ENCODE assay signal across 20 cellular contexts in the genomic region with DNA sequence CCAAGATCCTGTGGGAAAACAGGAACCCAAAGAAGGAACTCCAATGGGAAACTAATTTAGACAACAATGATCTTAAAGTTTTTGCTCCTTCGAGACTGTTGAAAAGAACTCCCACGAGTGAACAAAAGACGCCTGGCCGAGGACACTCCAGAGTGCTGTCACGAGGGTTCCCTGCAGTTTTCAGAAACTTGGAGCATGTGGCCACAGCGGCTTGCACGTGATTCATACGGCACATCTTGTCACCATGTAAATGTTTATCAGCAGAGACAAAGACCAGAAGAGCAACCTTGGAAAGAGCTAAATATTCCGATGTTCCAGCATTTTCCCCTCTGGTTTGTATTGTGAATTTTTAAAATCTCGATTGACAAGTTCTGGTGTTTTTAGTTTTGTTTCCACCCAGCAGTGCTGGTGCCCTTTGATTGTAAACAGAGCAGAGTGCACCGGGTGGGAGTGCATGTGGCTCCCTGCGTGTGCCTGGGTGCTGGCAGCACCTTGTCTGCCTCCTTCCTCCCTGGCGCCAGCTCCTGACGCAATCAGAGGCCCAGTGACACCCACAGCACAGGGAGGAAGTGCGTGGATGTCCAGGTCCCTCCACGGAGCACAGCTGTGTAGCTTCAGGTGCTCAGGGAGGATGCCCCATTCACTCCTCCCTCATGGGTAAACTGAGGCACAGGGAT. TPM values are rescaled to one million over a fixed set of nuclear protein-coding genes. Genes with fewer than 3 reads are reported as not detected.
"Had no signal": no experiment of that assay in that cellular context is flagged by ENCODE, and none has a peak within 500 bp of the region (broad histone marks: within the 10 kb centered on the region; RNA-seq: fewer than 3 reads in every experiment).

No MANE protein-coding gene starts in this region.

- H3K9me3 ChIP-seq: body of pancreas, tibial artery, vagina had no signal

- H3K36me3 ChIP-seq: tibial artery, vagina had no signal

- H3K4me3 ChIP-seq: body of pancreas, dorsolateral prefrontal cortex, tibial artery, vagina had no signal

- H3K27ac Mint-ChIP-seq: activated CD4-positive, alpha-beta memory T cell treated with anti-CD3 and anti-CD28 coated beads, Interleukin-2, amount 10 ng/mL, durations not matched to agents 7 days and 5 days; activated CD8-positive, alpha-beta memory T cell treated with anti-CD3 and anti-CD28 coated beads, Interleukin-2, amount 10 ng/mL, durations not matched to agents 7 days and 5 days; activated naive CD4-positive, alpha-beta T cell treated with anti-CD3 and anti-CD28 coated beads for 36 hours; nephron progenitor cell; progenitor cell of endocrine pancreas; T-helper 2 cell treated with Interferon-gamma antibody and Interleukin-4, amounts not matched to agents 5 μg/mL and 100 μg/mL, for 36 hours had no signal

- DNase-seq: activated CD4-positive, alpha-beta memory T cell treated with anti-CD3 and anti-CD28 coated beads, Interleukin-2, amount 10 ng/mL, durations not matched to agents 7 days and 5 days; activated CD8-positive, alpha-beta memory T cell treated with anti-CD3 and anti-CD28 coated beads, Interleukin-2, amount 10 ng/mL, durations not matched to agents 7 days and 5 days; activated naive CD4-positive, alpha-beta T cell treated with anti-CD3 and anti-CD28 coated beads for 36 hours; body of pancreas; foreskin keratinocyte; islet precursor cell; mammary epithelial cell; midbrain; nephron progenitor cell; stimulated activated CD8-positive, alpha-beta memory T cell treated with anti-CD3 and anti-CD28 coated beads, Interleukin-4, amount 100 ng/mL, for 48 hours; stimulated activated naive CD4-positive, alpha-beta T cell treated with Interleukin-2 at 50 U/mL for 16 hours; substantia nigra had no signal

- H3K27me3 Mint-ChIP-seq: progenitor cell of endocrine pancreas had no signal

- ATAC-seq: activated CD8-positive, alpha-beta memory T cell treated with anti-CD3 and anti-CD28 coated beads, Interleukin-2, amount 10 ng/mL, durations not matched to agents 7 days and 5 days; body of pancreas; foreskin keratinocyte; left colon had no signal

- H3K36me3 Mint-ChIP-seq: activated CD8-positive, alpha-beta memory T cell treated with anti-CD3 and anti-CD28 coated beads, Interleukin-2, amount 10 ng/mL, durations not matched to agents 7 days and 5 days had no signal

- H3K4me1 ChIP-seq: foreskin keratinocyte, tibial artery, vagina had no signal

- H3K4me3 Mint-ChIP-seq: activated CD4-positive, alpha-beta memory T cell treated with anti-CD3 and anti-CD28 coated beads, Interleukin-2, amount 10 ng/mL, durations not matched to agents 7 days and 5 days; activated CD8-positive, alpha-beta memory T cell treated with anti-CD3 and anti-CD28 coated beads, Interleukin-2, amount 10 ng/mL, durations not matched to agents 7 days and 5 days; activated naive CD4-positive, alpha-beta T cell treated with anti-CD3 and anti-CD28 coated beads for 36 hours; nephron progenitor cell; T-helper 2 cell treated with Interferon-gamma antibody and Interleukin-4, amounts not matched to agents 5 μg/mL and 100 μg/mL, for 36 hours had no signal

- H3K27me3 ChIP-seq: body of pancreas, foreskin keratinocyte, vagina had no signal

- H3K27ac ChIP-seq: body of pancreas, dorsolateral prefrontal cortex, epithelial cell of prostate, foreskin keratinocyte, tibial artery, vagina had no signal

RNA-seq across cellular contexts. Expression of a gene that starts 23.0 kb away (rescaled TPM):
- total RNA-seq: myocyte had no signal
